ENCODE assay signal across 13 cellular contexts in the genomic region with DNA sequence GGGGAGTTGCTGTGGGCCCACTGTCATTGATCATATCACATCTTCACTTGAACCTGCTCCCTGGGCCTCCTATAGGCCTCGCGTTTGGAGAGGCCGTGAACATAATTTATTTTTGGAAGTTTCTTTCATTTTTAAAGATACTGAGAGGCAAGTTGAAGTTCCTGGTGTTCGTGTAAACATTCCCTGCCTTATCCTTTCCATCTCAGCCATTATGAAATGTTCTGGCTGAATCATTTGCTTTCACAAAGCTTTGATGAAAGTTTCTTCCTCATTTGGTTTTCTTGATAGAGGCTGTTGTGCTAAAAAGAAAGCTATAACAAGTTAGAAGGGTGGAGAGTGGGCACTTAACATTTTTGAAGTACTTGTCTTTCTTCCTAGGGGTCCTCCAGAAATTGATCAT. TPM values are rescaled to one million over a fixed set of nuclear protein-coding genes. Genes with fewer than 3 reads are reported as not detected.
DNase-seq lines count a peak whose midpoint lies in the region; ATAC-seq and TF ChIP-seq lines count a peak whose summit lies in the region.
"Had no signal": no experiment of that assay in that cellular context is flagged by ENCODE, and none has a peak within 500 bp of the region (broad histone marks: within the 10 kb centered on the region; RNA-seq: fewer than 3 reads in every experiment).

No MANE protein-coding gene starts in this region.

- WGBS in right cardiac atrium = 13% methylated on average over 4 of the region's 4 CpGs

- no peaks in the 10 kb centered on the region for H3K27me3 ChIP-seq in right cardiac atrium (ENCODE audit: control insufficient read depth, insufficient read depth)
- H3K27me3 ChIP-seq in tibial artery = no peaks in the 10 kb centered on the region
- H3K27me3 ChIP-seq in A673 (replicated peaks; ENCODE audit: insufficient read depth, low read depth, low read length, poor library complexity) = no peaks in the 10 kb centered on the region
- H3K27me3 ChIP-seq: spleen had no signal

- H3K27me3 Mint-ChIP-seq in natural killer cell treated with Interleukin-12 subunit alpha and Interleukin-12 subunit beta and Interleukin-15 and Interleukin-18, amount 100 ng/mL, for 72 hours = no peaks in the 10 kb centered on the region

- TF ChIP-seq CTCF in HEK293 (tag by site-specific recombination; IDR thresholded peaks at IDR 0.05) (no peak), tibial artery (IDR thresholded peaks at IDR 0.05) (no peak), A673 (conservative IDR thresholded peaks at IDR 0.05; ENCODE audit: low read depth, low read length) (no peak)

- H3K9me3 Mint-ChIP-seq in natural killer cell treated with Interleukin-12 subunit alpha and Interleukin-12 subunit beta and Interleukin-15 and Interleukin-18, amount 100 ng/mL, for 72 hours = no peaks in the 10 kb centered on the region
- H3K9me3 Mint-ChIP-seq: activated naive CD4-positive, alpha-beta T cell treated with anti-CD3 and anti-CD28 coated beads for 36 hours had no signal

- H3K4me3 Mint-ChIP-seq in natural killer cell treated with Interleukin-12 subunit alpha and Interleukin-12 subunit beta and Interleukin-15 and Interleukin-18, amount 100 ng/mL, for 72 hours = no peak overlapping the region
- H3K4me3 Mint-ChIP-seq: activated naive CD4-positive, alpha-beta T cell treated with anti-CD3 and anti-CD28 coated beads for 36 hours had no signal

- H3K4me1 ChIP-seq in HEK293 (ENCODE audit: control insufficient read depth, insufficient read depth, low read length) (peaks cover 9% of the 10 kb centered on the region; the same call in 1 of the 2 replicates), right cardiac atrium (ENCODE audit: control insufficient read depth, insufficient read depth, low read length) (peaks cover 17% of the 10 kb centered on the region), tibial artery (peaks cover 0 to 80% (median 41%) of the 10 kb centered on the region in 4 donors), A673 (ENCODE audit: insufficient read depth, low read length, poor library complexity, severe bottlenecking) (peaks cover 7% of the 10 kb centered on the region)

- CTCF ChIA-PET in HEK293 (lab: Yijun Ruan, JAX) = interaction anchor here (0.6 to 1.2 kb wide), 3 partner anchors 88 to 242 kb away, joined by 3 to 4 read pairs (median 3); no protein-coding TSS in a partner anchor
- CTCF ChIA-PET in A673 (lab: Charles Lee) = no interaction called here

- peak; percentile 92 for DNase-seq in amniotic epithelial cell (ENCODE audit: low read depth)
- no peak for DNase-seq in right cardiac atrium
- no peak for DNase-seq in tibial artery
- no peak for DNase-seq in natural killer cell treated with Interleukin-12 subunit alpha and Interleukin-12 subunit beta and Interleukin-15 and Interleukin-18, amount 100 ng/mL, for 72 hours (ENCODE audit: low spot score)
- DNase-seq in A673 (ENCODE audit: low spot score) = no peak
- DNase-seq in midbrain (lab: John Stamatoyannopoulos, UW) = no peak
- DNase-seq: activated naive CD4-positive, alpha-beta T cell treated with anti-CD3 and anti-CD28 coated beads for 36 hours; erythroblast; NCI-H2029 treated with DMSO at 0.1 percent for 48 hours; spleen had no signal

- no peak overlapping the region for H3K27ac Mint-ChIP-seq in natural killer cell treated with Interleukin-12 subunit alpha and Interleukin-12 subunit beta and Interleukin-15 and Interleukin-18, amount 100 ng/mL, for 72 hours
- H3K27ac Mint-ChIP-seq: activated naive CD4-positive, alpha-beta T cell treated with anti-CD3 and anti-CD28 coated beads for 36 hours had no signal

- peaks cover 18 to 31% of the 10 kb centered on the region in 2 donors for H3K4me1 Mint-ChIP-seq in natural killer cell treated with Interleukin-12 subunit alpha and Interleukin-12 subunit beta and Interleukin-15 and Interleukin-18, amount 100 ng/mL, for 72 hours (ENCODE audit: low read depth in 2 of 2)

- intact Hi-C loops in right cardiac atrium (cut with DNase I) (loop anchor here in 1 of 4 donors (5.0 kb wide), 1 partner anchor 407 kb away; no protein-coding TSS in a partner anchor), tibial artery (cut with DNase I; ENCODE audit: low total_unique reads) (no loop called here), A673 (cut with micrococcal nuclease; ENCODE audit: unreplicated experiment) (loop anchor here (5.0 kb wide), 1 partner anchor 417 kb away; no protein-coding TSS in a partner anchor)

- ATAC-seq in right cardiac atrium = peak in 1 of 2 donors; percentile 11
- ATAC-seq in natural killer cell treated with Interleukin-12 subunit alpha and Interleukin-12 subunit beta and Interleukin-15 and Interleukin-18, amount 100 ng/mL, for 72 hours = no peak
- ATAC-seq: activated CD4-positive, CD25-positive, alpha-beta regulatory T cell treated with anti-CD3 and anti-CD28 coated beads, Interleukin-2, amount 50 U/mL, for 24 hours had no signal

- H3K9me3 ChIP-seq in HEK293 (ENCODE audit: control insufficient read depth, insufficient read depth, low read depth, low read length) = no peaks in the 10 kb centered on the region
- no peaks in the 10 kb centered on the region for H3K9me3 ChIP-seq in right cardiac atrium (ENCODE audit: control insufficient read depth, low read length)
- no peaks in the 10 kb centered on the region for H3K9me3 ChIP-seq in tibial artery
- H3K9me3 ChIP-seq in A673 (ENCODE audit: low read depth, low read length, poor library complexity, severe bottlenecking) = no peaks in the 10 kb centered on the region
- H3K9me3 ChIP-seq: HAP-1, spleen had no signal

- BruUV-seq in A673 (replicated peaks; lab: Mats Ljungman, UMichigan) = no TSS peak

- POLR2A ChIA-PET in HEK293 (lab: Yijun Ruan, JAX) = interaction anchor here (1.2 kb wide), 1 partner anchor 16 kb away, joined by 5 read pairs; the partner anchor contains the start of gene CAMTA1
- POLR2A ChIA-PET in A673 (lab: Charles Lee; ENCODE audit: low non-redundant PET) = no interaction called here

- H3K27ac ChIP-seq in HEK293 (ENCODE audit: extremely low read depth, low read depth, low read length) (no peak overlapping the region), right cardiac atrium (ENCODE audit: low read length) (peak overlapping the region; percentile 35), tibial artery (peak overlapping the region; percentile 73 to 76), A673 (ENCODE audit: low read depth, low read length, poor library complexity, severe bottlenecking) (no peak overlapping the region)

- H3K4me3 ChIP-seq in HEK293 (ENCODE audit: low read depth, low read length) (no peak overlapping the region), right cardiac atrium (ENCODE audit: low read length) (no peak overlapping the region), tibial artery (no peak overlapping the region), A673 (ENCODE audit: low read depth, low read length, poor library complexity, severe bottlenecking) (no peak overlapping the region)
- H3K4me3 ChIP-seq: HAP-1, spleen had no signal

- H3K36me3 Mint-ChIP-seq in natural killer cell treated with Interleukin-12 subunit alpha and Interleukin-12 subunit beta and Interleukin-15 and Interleukin-18, amount 100 ng/mL, for 72 hours = no peaks in the 10 kb centered on the region

- H3K36me3 ChIP-seq in HEK293 (ENCODE audit: control insufficient read depth in 2 of 2, insufficient read depth in 1 of 2, low read length in 2 of 2) = peaks cover 0 to 3% of the 10 kb centered on the region in 2 experiments; a peak in 1 of 3 replicates
- H3K36me3 ChIP-seq in tibial artery = no peaks in the 10 kb centered on the region
- H3K36me3 ChIP-seq in A673 (ENCODE audit: insufficient read depth, low read length, poor library complexity, severe bottlenecking) = no peaks in the 10 kb centered on the region
- H3K36me3 ChIP-seq: HAP-1 had no signal

TF ChIP-seq in HEK293, 187 proteins besides CTCF, POLR2A, EP300 and RAD21 (continues in another document):
- TF ChIP-seq TCF7L2 (IDR thresholded peaks at IDR 0.05; ENCODE audit: borderline replicate concordance, low read depth, low read length) = peak; percentile 74; the same call in 1 of the 2 replicates
- TF ChIP-seq ZBTB48 (tag by site-specific recombination; IDR thresholded peaks at IDR 0.05) = no peak
- TF ChIP-seq ZNF19 (tag by site-specific recombination; IDR thresholded peaks at IDR 0.05; ENCODE audit: low read depth) = no peak
- TF ChIP-seq ZNF133 (tag by site-specific recombination; IDR thresholded peaks at IDR 0.05) = no peak
- 0 out of 2 replicates have a peak, but pooled peaks have one; percentile 46 for TF ChIP-seq ZNF692 (tag by site-specific recombination; IDR thresholded peaks at IDR 0.05)
- TF ChIP-seq ZNF501 (tag by site-specific recombination; IDR thresholded peaks at IDR 0.05) = no peak
- TF ChIP-seq ZNF549 (tag by site-specific recombination; IDR thresholded peaks at IDR 0.05) = no peak
- TF ChIP-seq, protein P1, sequence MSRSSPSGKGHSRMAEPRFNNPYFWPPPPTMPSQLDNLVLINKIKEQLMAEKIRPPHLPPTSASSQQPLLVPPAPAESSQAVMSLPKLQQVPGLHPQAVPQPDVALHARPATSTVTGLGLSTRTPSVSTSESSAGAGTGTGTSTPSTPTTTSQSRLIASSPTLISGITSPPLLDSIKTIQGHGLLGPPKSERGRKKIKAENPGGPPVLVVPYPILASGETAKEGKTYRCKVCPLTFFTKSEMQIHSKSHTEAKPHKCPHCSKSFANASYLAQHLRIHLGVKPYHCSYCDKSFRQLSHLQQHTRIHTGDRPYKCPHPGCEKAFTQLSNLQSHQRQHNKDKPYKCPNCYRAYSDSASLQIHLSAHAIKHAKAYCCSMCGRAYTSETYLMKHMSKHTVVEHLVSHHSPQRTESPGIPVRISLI (tag by site-specific recombination; IDR thresholded peaks at IDR 0.05) = no peak
- peak; percentile 59 for TF ChIP-seq PRDM1 (tag by site-specific recombination; IDR thresholded peaks at IDR 0.05)
- TF ChIP-seq SCRT1 (tag by site-specific recombination; IDR thresholded peaks at IDR 0.05; ENCODE audit: borderline replicate concordance) = no peak
- no peak for TF ChIP-seq ZNF138 (tag by site-specific recombination; IDR thresholded peaks at IDR 0.05; ENCODE audit: borderline replicate concordance)
- TF ChIP-seq ZNF785 (tag by site-specific recombination; IDR thresholded peaks at IDR 0.05) = no peak

RNA-seq across cellular contexts. Expression of gene CAMTA1, which starts 15.5 kb away (rescaled TPM):
- 100 to 1,000 TPM; 155 to 179 (median 160) TPM for total RNA-seq in right cardiac atrium
- 334 TPM for polyA plus RNA-seq in right cardiac atrium
- 10 to 100 TPM; 36.5 to 57.5 TPM for total RNA-seq in natural killer cell treated with Interleukin-12 subunit alpha and Interleukin-12 subunit beta and Interleukin-15 and Interleukin-18, amount 100 ng/mL, for 72 hours
- total RNA-seq in A673 (2021) = 85.2 and 92.2 TPM in 2 replicates

Comparison
In these comparisons a context has a peak if more than half of its experiments do, and no peak if none do; other contexts are left out.
1. H3K27ac ChIP-seq: peak in right cardiac atrium (single experiment) and tibial artery (2 of 2); none in HEK293 (single experiment) and A673 (single experiment).